In genomic region chr5:119411935-119412623, GRCh38 we compare ENCODE assay signal across 8 cellular contexts. TPM values are rescaled to one million over a fixed set of nuclear protein-coding genes. Genes with fewer than 3 reads are reported as not detected.
A peak's percentile ranks its signal among the peaks of the same experiment; 100 is the strongest.
DNase-seq lines count a peak whose midpoint lies in the region; ATAC-seq and TF ChIP-seq lines count a peak whose summit lies in the region.

No MANE protein-coding gene starts in this region.

- peak overlapping the region; percentile 74 for H3K9ac ChIP-seq in HUES64 (ENCODE audit: low read depth, low read length)

- H3K9me3 ChIP-seq in HUES64 (ENCODE audit: insufficient read depth, low read depth, low read length) (no peaks in the 10 kb centered on the region), OCI-LY7 (ENCODE audit: low read length) (no peaks in the 10 kb centered on the region), upper lobe of left lung (no peaks in the 10 kb centered on the region)

- H3K79me2 ChIP-seq in OCI-LY7 (ENCODE audit: insufficient read depth, low read depth, low read length), result no peaks in the 10 kb centered on the region

- ATAC-seq in GM21515 (IDR thresholded peaks at IDR 0.05; ENCODE audit: unreplicated experiment), result peak; percentile 71
- peak; percentile 57 to 67 for ATAC-seq in naive B cell (ENCODE audit: low read depth in 2 of 2)
- peak; percentile 92 to 96 for ATAC-seq in upper lobe of left lung (ENCODE audit: low FRiP score in 2 of 2)

- TF ChIP-seq EP300 in upper lobe of left lung (IDR thresholded peaks at IDR 0.05), result no peak

- peak overlapping the region; percentile 75 for H3K4me2 ChIP-seq in OCI-LY7 (ENCODE audit: low read length)

- peak overlapping the region; percentile 87 for H2AFZ ChIP-seq in OCI-LY7 (ENCODE audit: low read length)

- CTCF ChIA-PET in OCI-LY7 (lab: Charles Lee; ENCODE audit: unreplicated experiment), result interaction anchor here (0.6 to 3.8 kb wide), 10 partner anchors 20 to 424 kb away, joined by 3 to 21 read pairs (median 4); partner anchors contain the start of gene DTWD2

- H3K4me3 Mint-ChIP-seq in naive B cell, result peak overlapping the region; percentile 82 to 97 (median 94)

- no peaks in the 10 kb centered on the region for H3K36me3 Mint-ChIP-seq in naive B cell

- peaks cover 60 to 84% (median 74%) of the 10 kb centered on the region in 3 donors for H3K4me1 Mint-ChIP-seq in naive B cell

- intact Hi-C loops in OCI-LY7 (cut with micrococcal nuclease; ENCODE audit: unreplicated experiment), result loop anchor here (1.0 to 5.0 kb wide), 7 partner anchors 54 to 424 kb away; partner anchors contain the start of gene DTWD2

- H3K27ac ChIP-seq in HUES64 (ENCODE audit: low read depth, low read length) (no peak overlapping the region), OCI-LY7 (ENCODE audit: low read depth, low read length, poor library complexity, severe bottlenecking) (no peak overlapping the region), upper lobe of left lung (peak overlapping the region; percentile 41 to 82 (median 66))

- TF ChIP-seq CTCF in OCI-LY7 (conservative IDR thresholded peaks at IDR 0.05; ENCODE audit: low read length) (peak; percentile 99), upper lobe of left lung (IDR thresholded peaks at IDR 0.05) (peak; percentile 79 to 97 (median 92))

- H3K4me3 ChIP-seq in HUES64 (ENCODE audit: low read length) (peak overlapping the region; percentile 73), OCI-LY7 (ENCODE audit: low read depth, low read length, poor library complexity, severe bottlenecking) (peak overlapping the region; percentile 55), upper lobe of left lung (peak overlapping the region; percentile 20 to 46 (median 37))

- H3K27me3 Mint-ChIP-seq in naive B cell, result no peaks in the 10 kb centered on the region

- TF ChIP-seq POLR2A in upper lobe of left lung (IDR thresholded peaks at IDR 0.05), result no peak

- no peaks in the 10 kb centered on the region for H3K27me3 ChIP-seq in HUES64 (ENCODE audit: insufficient read depth, low read length)
- H3K27me3 ChIP-seq in upper lobe of left lung, result no peaks in the 10 kb centered on the region

- H3K9me3 Mint-ChIP-seq in naive B cell, result peaks cover 0 to 8% (median 6%) of the 10 kb centered on the region in 7 donors

- peaks cover 7% of the 10 kb centered on the region for H3K4me1 ChIP-seq in HUES64 (ENCODE audit: insufficient read depth, low read length)
- peaks cover 37% of the 10 kb centered on the region for H3K4me1 ChIP-seq in OCI-LY7 (ENCODE audit: insufficient read depth, low read length, poor library complexity, severe bottlenecking)
- H3K4me1 ChIP-seq in upper lobe of left lung, result peaks cover 4 to 12% (median 8%) of the 10 kb centered on the region in 4 donors

- H3K27ac Mint-ChIP-seq in naive B cell, result peak overlapping the region; percentile 84 to 99 (median 94)

- no TSS peak for BruUV-seq in OCI-LY7 (replicated peaks; lab: Mats Ljungman, UMichigan)

- H3K36me3 ChIP-seq in HUES64 (ENCODE audit: insufficient read depth, low read length), result no peaks in the 10 kb centered on the region
- H3K36me3 ChIP-seq in OCI-LY7 (ENCODE audit: insufficient read depth, low read length), result no peaks in the 10 kb centered on the region
- H3K36me3 ChIP-seq in upper lobe of left lung, result no peaks in the 10 kb centered on the region

- POLR2A ChIA-PET in OCI-LY7 (lab: Charles Lee), result interaction anchor here (0.8 to 5.7 kb wide), 13 partner anchors 10 to 424 kb away, joined by 3 to 27 read pairs (median 4); partner anchors contain the start of gene DTWD2

- no peaks in the 10 kb centered on the region for H4K20me1 ChIP-seq in OCI-LY7 (ENCODE audit: insufficient read depth, low read length)

- DNase-seq in DMS79 (lab: John Stamatoyannopoulos, UW) (peak; percentile 19), OCI-LY7 (ENCODE audit: low spot score) (peak; percentile 79), fibroblast of peridontal ligament (ENCODE audit: extremely low read depth) (peak; percentile 92), naive B cell (peak; percentile 65), upper lobe of left lung (peak in 1 of 2 donors; percentile 71)
- peak; percentile 55 to 57 for DNase-seq in activated T-cell treated with anti-CD3 and anti-CD28 coated beads, Interleukin-2, amount 50 U/mL, for 48 hours

- H3K9me2 ChIP-seq in OCI-LY7 (ENCODE audit: insufficient read depth, low read length), result no peaks in the 10 kb centered on the region

- 4% methylated on average over 11 of the region's 13 CpGs for WGBS in HUES64
- WGBS in upper lobe of left lung, 2 donors, result 8 to 9% methylated on average over 13 of the region's 13 CpGs

RNA-seq across cellular contexts. Expression of gene HSD17B4, which starts 40.2 kb away (rescaled TPM):
- polyA plus RNA-seq in HUES64 (2013, experiment 1 of 2), result 195 TPM
- 212 TPM for polyA plus RNA-seq in HUES64 (2013, experiment 2 of 2)
- total RNA-seq in OCI-LY7 (2014; rRNA removed; shearing (Covaris generic)), result 55.4 and 81.4 TPM in 2 replicates
- 99.9 and 145 TPM in 2 replicates for total RNA-seq in OCI-LY7 (2022)
- 100 to 1,000 TPM; 118 to 195 (median 128) TPM for polyA plus RNA-seq in naive B cell (ENCODE audit: low read depth in 6 of 6)
- total RNA-seq in upper lobe of left lung, result 100 to 1,000 TPM; 240 to 430 (median 355) TPM

RNA-seq across cellular contexts. Expression of gene TNFAIP8, which starts 56.3 kb away (rescaled TPM):
- 16.6 TPM for polyA plus RNA-seq in HUES64 (2013, experiment 1 of 2)
- polyA plus RNA-seq in HUES64 (2013, experiment 2 of 2), result 19.6 TPM
- total RNA-seq in OCI-LY7 (2014; rRNA removed; shearing (Covaris generic)), result 92.9 and 95.1 TPM in 2 replicates
- total RNA-seq in OCI-LY7 (2022) (75.4 and 94.5 TPM in 2 replicates), upper lobe of left lung (10 to 100 TPM; 14.7 to 33.2 (median 19.7) TPM)
- 100 to 1,000 TPM; 224 to 432 (median 315) TPM for polyA plus RNA-seq in naive B cell (ENCODE audit: low read depth in 6 of 6)

Comparison
In these comparisons a context has a peak if more than half of its experiments do, and no peak if none do; other contexts are left out.
1. H3K27ac ChIP-seq: peak in upper lobe of left lung (4 of 4); none in HUES64 (single experiment) and OCI-LY7 (single experiment).
2. Peak in every context shown above with its lines, with median percentiles within 50 percentile points of each other: ATAC-seq and H3K4me3 ChIP-seq.